ENCODE assay signal across 8 cellular contexts in genomic region chr9:137459147-137459600, GRCh38. TPM values are rescaled to one million over a fixed set of nuclear protein-coding genes. Genes with fewer than 3 reads are reported as not detected.
DNase-seq lines count a peak whose midpoint lies in the region; ATAC-seq and TF ChIP-seq lines count a peak whose summit lies in the region.

A gene with protein sequence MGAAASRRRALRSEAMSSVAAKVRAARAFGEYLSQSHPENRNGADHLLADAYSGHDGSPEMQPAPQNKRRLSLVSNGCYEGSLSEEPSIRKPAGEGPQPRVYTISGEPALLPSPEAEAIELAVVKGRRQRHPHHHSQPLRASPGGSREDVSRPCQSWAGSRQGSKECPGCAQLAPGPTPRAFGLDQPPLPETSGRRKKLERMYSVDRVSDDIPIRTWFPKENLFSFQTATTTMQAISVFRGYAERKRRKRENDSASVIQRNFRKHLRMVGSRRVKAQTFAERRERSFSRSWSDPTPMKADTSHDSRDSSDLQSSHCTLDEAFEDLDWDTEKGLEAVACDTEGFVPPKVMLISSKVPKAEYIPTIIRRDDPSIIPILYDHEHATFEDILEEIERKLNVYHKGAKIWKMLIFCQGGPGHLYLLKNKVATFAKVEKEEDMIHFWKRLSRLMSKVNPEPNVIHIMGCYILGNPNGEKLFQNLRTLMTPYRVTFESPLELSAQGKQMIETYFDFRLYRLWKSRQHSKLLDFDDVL (minus strand): TSS chr9:137459334. CDS start chr9:137459102, 232 bp downstream.

- peaks cover 9% of the 10 kb centered on the region for H3K79me1 ChIP-seq in trophoblast cell (ENCODE audit: low read length)

- peak within 1 kb of the TSS; percentile 10 for H3K4ac ChIP-seq in trophoblast cell (ENCODE audit: low read depth, low read length)

- peak within 1 kb of the TSS; percentile 72 for H4K91ac ChIP-seq in trophoblast cell (ENCODE audit: low read depth, low read length)

- peaks cover 4% of the 10 kb centered on the region for H3K79me2 ChIP-seq in trophoblast cell (ENCODE audit: control insufficient read depth, insufficient read depth, low read length, poor library complexity)

- POLR2A ChIA-PET in T-cell (lab: Charles Lee) = no interaction called here

- H3K36me3 ChIP-seq in GM06990 (ENCODE audit: control insufficient read depth, insufficient read depth, low read length) (peaks cover 5% of the 10 kb centered on the region), cardiac muscle cell (no peaks in the 10 kb centered on the region), trophoblast cell (ENCODE audit: control insufficient read depth in 1 of 2, insufficient read depth in 2 of 2, low read length in 2 of 2) (peaks cover 11 to 19% of the 10 kb centered on the region in 2 experiments), thyroid gland (no peaks in the 10 kb centered on the region)

- no peak within 1 kb of the TSS for H2BK5ac ChIP-seq in trophoblast cell (ENCODE audit: low read depth, low read length, poor library complexity)

- H3K4me1 Mint-ChIP-seq in HFFc6 (ENCODE audit: low read depth) = no peaks in the 10 kb centered on the region
- H3K4me1 Mint-ChIP-seq in T-cell = peaks cover 31 to 49% (median 43%) of the 10 kb centered on the region in 3 donors
- peaks cover 43% of the 10 kb centered on the region for H3K4me1 Mint-ChIP-seq in activated naive CD8-positive, alpha-beta T cell treated with anti-CD3 and anti-CD28 coated beads, Interleukin-2, amount 50 U/mL, for 24 hours

- TF ChIP-seq CTCF in GM06990 (IDR thresholded peaks at IDR 0.05; ENCODE audit: insufficient read depth, low read length, poor library complexity, severe bottlenecking) (no peak), HFFc6 (IDR thresholded peaks at IDR 0.05) (no peak), cardiac muscle cell (IDR thresholded peaks at IDR 0.05; ENCODE audit: low read depth, low read length) (no peak), thyroid gland (IDR thresholded peaks at IDR 0.05) (no peak)

- H3K27ac Mint-ChIP-seq in HFFc6 (peak within 1 kb of the TSS; percentile 42), T-cell (peak within 1 kb of the TSS; percentile 69 to 82)
- H3K27ac Mint-ChIP-seq in activated naive CD8-positive, alpha-beta T cell treated with anti-CD3 and anti-CD28 coated beads, Interleukin-2, amount 50 U/mL, for 24 hours = peak within 1 kb of the TSS; percentile 30

- H3K27me3 Mint-ChIP-seq in HFFc6 (ENCODE audit: insufficient read depth) = peaks cover 3% of the 10 kb centered on the region; the same call in 1 of the 2 replicates
- no peaks in the 10 kb centered on the region for H3K27me3 Mint-ChIP-seq in T-cell
- no peaks in the 10 kb centered on the region for H3K27me3 Mint-ChIP-seq in activated naive CD8-positive, alpha-beta T cell treated with anti-CD3 and anti-CD28 coated beads, Interleukin-2, amount 50 U/mL, for 24 hours

- peak within 1 kb of the TSS; percentile 84 for H4K12ac ChIP-seq in trophoblast cell (ENCODE audit: low read depth, low read length)

- no peaks in the 10 kb centered on the region for H3K9me3 ChIP-seq in cardiac muscle cell (ENCODE audit: low read depth)
- H3K9me3 ChIP-seq in trophoblast cell (ENCODE audit: insufficient read depth, low read depth, low read length) = peaks cover 2% of the 10 kb centered on the region
- no peaks in the 10 kb centered on the region for H3K9me3 ChIP-seq in thyroid gland

- no CpG with 5 or more reads among the region's 64 CpGs for WGBS in trophoblast cell (ENCODE audit: extremely low coverage, insufficient coverage, insufficient read length)
- WGBS in thyroid gland, 2 donors = 1% methylated on average over 10 of the region's 64 CpGs; no CpG with 5 or more reads in 1 of the 2 donors

- no peaks in the 10 kb centered on the region for H3K27me3 ChIP-seq in GM06990 (replicated peaks; ENCODE audit: control insufficient read depth, insufficient read depth, low read length)
- peaks cover 18% of the 10 kb centered on the region for H3K27me3 ChIP-seq in cardiac muscle cell
- H3K27me3 ChIP-seq in trophoblast cell (ENCODE audit: insufficient read depth, low read length) = peaks cover 2% of the 10 kb centered on the region
- no peaks in the 10 kb centered on the region for H3K27me3 ChIP-seq in thyroid gland

- CTCF ChIA-PET in T-cell (lab: Charles Lee) = interaction anchor here in 1 of 2 donors (0.8 kb wide), 1 partner anchor 36 kb away, joined by 3 read pairs; the partner anchor contains the start of genes EXD3 and NOXA1

- H3K27ac ChIP-seq in cardiac muscle cell (no peak within 1 kb of the TSS), trophoblast cell (ENCODE audit: low read depth, low read length) (no peak within 1 kb of the TSS), thyroid gland (peak within 1 kb of the TSS in 2 of 3 donors; percentile 42 to 63)

- H3K18ac ChIP-seq in trophoblast cell (ENCODE audit: low read length) = peak within 1 kb of the TSS; percentile 69

- no peaks in the 10 kb centered on the region for H3K36me3 Mint-ChIP-seq in HFFc6 (ENCODE audit: low read depth)
- H3K36me3 Mint-ChIP-seq in T-cell = no peaks in the 10 kb centered on the region
- H3K36me3 Mint-ChIP-seq in activated naive CD8-positive, alpha-beta T cell treated with anti-CD3 and anti-CD28 coated beads, Interleukin-2, amount 50 U/mL, for 24 hours (ENCODE audit: low read depth) = peaks cover 10% of the 10 kb centered on the region

- H2AK5ac ChIP-seq in trophoblast cell (ENCODE audit: low read length) = peak within 1 kb of the TSS; percentile 66

- H3K23ac ChIP-seq in trophoblast cell (ENCODE audit: low read length) = no peak within 1 kb of the TSS

- H4K8ac ChIP-seq in trophoblast cell (ENCODE audit: low read depth, low read length) = peak within 1 kb of the TSS; percentile 96

- H3K14ac ChIP-seq in trophoblast cell (ENCODE audit: low read length) = peak within 1 kb of the TSS; percentile 81

- TF ChIP-seq POLR2A in thyroid gland (IDR thresholded peaks at IDR 0.05) = peak; percentile 59 to 85

- H2AFZ ChIP-seq in trophoblast cell (ENCODE audit: insufficient read depth, low read length, poor library complexity) = peak within 1 kb of the TSS; percentile 94

- H3K4me3 ChIP-seq in GM06990 (replicated peaks; ENCODE audit: low read depth, low read length) = peak within 1 kb of the TSS; percentile 78
- peak within 1 kb of the TSS; percentile 51 for H3K4me3 ChIP-seq in cardiac muscle cell
- peak within 1 kb of the TSS; percentile 77 for H3K4me3 ChIP-seq in trophoblast cell (ENCODE audit: low read depth, low read length)
- H3K4me3 ChIP-seq in thyroid gland (replicated peaks in 1 of 3) = peak within 1 kb of the TSS in 2 of 3 donors; percentile 32 to 63

- peak within 1 kb of the TSS; percentile 26 for H2BK120ac ChIP-seq in trophoblast cell (ENCODE audit: insufficient read depth, low read length, poor library complexity)

- intact Hi-C loops in thyroid gland (cut with DNase I) = no loop called here

- H3K9me3 Mint-ChIP-seq in HFFc6 = no peaks in the 10 kb centered on the region
- no peaks in the 10 kb centered on the region for H3K9me3 Mint-ChIP-seq in T-cell
- H3K9me3 Mint-ChIP-seq in activated naive CD8-positive, alpha-beta T cell treated with anti-CD3 and anti-CD28 coated beads, Interleukin-2, amount 50 U/mL, for 24 hours = no peaks in the 10 kb centered on the region

- H3K4me1 ChIP-seq in cardiac muscle cell (ENCODE audit: low read depth) (peaks cover 12% of the 10 kb centered on the region), trophoblast cell (ENCODE audit: control insufficient read depth in 1 of 2, insufficient read depth in 2 of 2, low read length in 2 of 2) (peaks cover 15 to 20% of the 10 kb centered on the region in 2 experiments), thyroid gland (peaks cover 20 to 39% of the 10 kb centered on the region in 2 donors)

- H3K4me3 Mint-ChIP-seq in HFFc6 (peak within 1 kb of the TSS; percentile 34; the same call in 1 of the 2 replicates), T-cell (peak within 1 kb of the TSS; percentile 61 to 72 (median 66))
- peak within 1 kb of the TSS; percentile 40 for H3K4me3 Mint-ChIP-seq in activated naive CD8-positive, alpha-beta T cell treated with anti-CD3 and anti-CD28 coated beads, Interleukin-2, amount 50 U/mL, for 24 hours

- peak; percentile 89 for DNase-seq in GM06990 (ENCODE audit: extremely low read depth, insufficient read length)
- peak; percentile 79 for DNase-seq in HFFc6
- peak; percentile 92 for DNase-seq in NCI-H1092 treated with DMSO at 0.1 percent for 48 hours (lab: John Stamatoyannopoulos, UW)
- DNase-seq in T-cell = peak; percentile 82 to 97 (median 92)
- peak; percentile 97 for DNase-seq in activated naive CD8-positive, alpha-beta T cell treated with anti-CD3 and anti-CD28 coated beads, Interleukin-2, amount 50 U/mL, for 24 hours
- DNase-seq in cardiac muscle cell (ENCODE audit: low read depth in 1 of 2, low spot score in 1 of 2) = peak; percentile 93 to 98
- peak; percentile 90 to 96 for DNase-seq in trophoblast cell
- DNase-seq in thyroid gland = peak; percentile 92 to 93

- H3K4me2 ChIP-seq in trophoblast cell (ENCODE audit: low read length) = peak within 1 kb of the TSS; percentile 81

- peak within 1 kb of the TSS; percentile 51 for H3K9ac ChIP-seq in trophoblast cell (ENCODE audit: low read length)

- H2BK12ac ChIP-seq in trophoblast cell (ENCODE audit: low read length) = peak within 1 kb of the TSS; percentile 0

- peak; percentile 69 to 81 (median 73) for ATAC-seq in T-cell (replicated peaks in 1 of 4)
- ATAC-seq in activated naive CD8-positive, alpha-beta T cell treated with anti-CD3 and anti-CD28 coated beads, Interleukin-2, amount 50 U/mL, for 24 hours = peak; percentile 58

RNA-seq across cellular contexts. Expression of the gene that starts here (rescaled TPM):
- 10 to 100 TPM; 24.3 to 29.9 (median 26.4) TPM for total RNA-seq in HFFc6 (2021; fragmentation: NEBNext Ultra II Directional; extraction: Animal tissue kit (Norgen Biotek cat#: 25700))
- 10 to 100 TPM; 40.5 to 89.5 (median 51.7) TPM for total RNA-seq in T-cell
- 75.6 and 107 TPM in 2 replicates for total RNA-seq in cardiac muscle cell
- polyA plus RNA-seq in cardiac muscle cell = 73.0 and 113 TPM in 2 replicates
- 18.1 and 19.1 TPM in 2 replicates for polyA plus RNA-seq in trophoblast cell (2013)
- total RNA-seq in thyroid gland = 10 to 100 TPM; 50.1 to 58.5 (median 54.2) TPM

Comparison
In these comparisons a context has a peak if more than half of its experiments do, and no peak if none do; other contexts are left out.
1. H3K27ac ChIP-seq: peak in thyroid gland (2 of 3); none in cardiac muscle cell (single experiment) and trophoblast cell (single experiment).
2. Peak in every context shown above with its lines, with median percentiles within 50 percentile points of each other: DNase-seq, H3K4me3 ChIP-seq, H3K27ac Mint-ChIP-seq and H3K4me3 Mint-ChIP-seq.